Comparison of ENCODE assay signal across 12 cellular contexts in genomic region chr11:2951235-2952110, GRCh38. TPM values are rescaled to one million over a fixed set of nuclear protein-coding genes. Genes with fewer than 3 reads are reported as not detected.
A peak's percentile ranks its signal among the peaks of the same experiment; 100 is the strongest.
DNase-seq lines count a peak whose midpoint lies in the region; ATAC-seq and TF ChIP-seq lines count a peak whose summit lies in the region.
"Had no signal": no experiment of that assay in that cellular context is flagged by ENCODE, and none has a peak within 500 bp of the region (broad histone marks: within the 10 kb centered on the region; RNA-seq: fewer than 3 reads in every experiment).

No MANE protein-coding gene starts in this region.

- H3K4me2 ChIP-seq in hepatocyte = no peak overlapping the region

- peaks cover 0 to 6% (median 6%) of the 10 kb centered on the region in 3 donors for H3K27me3 Mint-ChIP-seq in immature natural killer cell (ENCODE audit: low read depth in 3 of 3)

- H3K4me3 ChIP-seq in AG04450 (ENCODE audit: low read depth, low read length) (no peak overlapping the region), hepatocyte (no peak overlapping the region)
- H3K4me3 ChIP-seq: SJCRH30 had no signal

- H3K9me3 ChIP-seq in AG04450 (ENCODE audit: control insufficient read depth, insufficient read depth, low read length) (no peaks in the 10 kb centered on the region; the same call in 1 of the 2 replicates), hepatocyte (ENCODE audit: low read depth) (no peaks in the 10 kb centered on the region)
- H3K9me3 ChIP-seq: SJCRH30 had no signal

- peaks cover 23 to 37% of the 10 kb centered on the region in 2 donors for H3K4me1 Mint-ChIP-seq in immature natural killer cell

- H3K36me3 ChIP-seq in hepatocyte (replicated peaks; ENCODE audit: insufficient read depth, low read depth) = peaks cover 19% of the 10 kb centered on the region

- H3K9me2 ChIP-seq in hepatocyte (replicated peaks; ENCODE audit: insufficient read depth) = no peaks in the 10 kb centered on the region

- peak overlapping the region; percentile 54 to 76 for H3K27ac Mint-ChIP-seq in activated naive CD4-positive, alpha-beta T cell treated with anti-CD3 and anti-CD28 coated beads, Interleukin-2, amount 50 U/mL, for 72 hours
- peak overlapping the region in 5 of 6 donors; percentile 71 to 89 (median 84) for H3K27ac Mint-ChIP-seq in immature natural killer cell

- TF ChIP-seq CTCF in AG04450 (IDR thresholded peaks at IDR 0.05; ENCODE audit: low read depth, low read length) = no peak
- TF ChIP-seq CTCF in hepatocyte (IDR thresholded peaks at IDR 0.05; ENCODE audit: poor library complexity) = no peak

- 90% methylated on average over 9 of the region's 9 CpGs for WGBS in hepatocyte (ENCODE audit: low lambda C conversion rate, missing lambda C conversion rate)

- peak overlapping the region in 4 of 5 donors; percentile 21 to 67 (median 34) for H3K4me3 Mint-ChIP-seq in immature natural killer cell

- H4K20me1 ChIP-seq in hepatocyte (ENCODE audit: insufficient read depth, poor library complexity, severe bottlenecking) = peaks cover 4% of the 10 kb centered on the region

- peak overlapping the region; percentile 75 for H3K27ac ChIP-seq in AG04450 (ENCODE audit: low read depth, low read length)
- no peak overlapping the region for H3K27ac ChIP-seq in hepatocyte
- H3K27ac ChIP-seq: SJCRH30 had no signal

- H3K27me3 ChIP-seq in AG04450 (ENCODE audit: control insufficient read depth, insufficient read depth, low read length) = no peaks in the 10 kb centered on the region
- H3K27me3 ChIP-seq in hepatocyte = no peaks in the 10 kb centered on the region
- H3K27me3 ChIP-seq: SJCRH30 had no signal

- CTCF ChIA-PET in AG04450 (lab: Charles Lee) = no interaction called here

- H3K9me3 Mint-ChIP-seq in activated naive CD4-positive, alpha-beta T cell treated with anti-CD3 and anti-CD28 coated beads, Interleukin-2, amount 50 U/mL, for 72 hours = no peaks in the 10 kb centered on the region
- no peaks in the 10 kb centered on the region for H3K9me3 Mint-ChIP-seq in immature natural killer cell

- H3K36me3 Mint-ChIP-seq in activated naive CD4-positive, alpha-beta T cell treated with anti-CD3 and anti-CD28 coated beads, Interleukin-2, amount 50 U/mL, for 72 hours = peaks cover 14 to 17% of the 10 kb centered on the region in 2 donors
- peaks cover 24 to 80% (median 32%) of the 10 kb centered on the region in 3 donors for H3K36me3 Mint-ChIP-seq in immature natural killer cell

- ATAC-seq in activated naive CD4-positive, alpha-beta T cell treated with anti-CD3 and anti-CD28 coated beads, Interleukin-2, amount 50 U/mL, for 72 hours = no peak

- DNase-seq in AG04450 (ENCODE audit: low read depth, low spot score) (no peak), HCEC 1CT (peak; percentile 67), immature natural killer cell (peak in 1 of 3 donors; percentile 14), NCI-H187 treated with DMSO at 0.1 percent for 48 hours (lab: John Stamatoyannopoulos, UW) (no peak), hepatocyte (ENCODE audit: low spot score) (no peak), NCI-H1417 treated with DMSO at 0.1 percent for 48 hours (lab: John Stamatoyannopoulos, UW) (no peak)
- no peak for DNase-seq in activated naive CD4-positive, alpha-beta T cell treated with anti-CD3 and anti-CD28 coated beads, Interleukin-2, amount 50 U/mL, for 72 hours (ENCODE audit: low spot score in 2 of 2)
- no peak for DNase-seq in stimulated activated CD4-positive, alpha-beta T cell treated with anti-CD3 and anti-CD28 coated beads, Interleukin-2, amount 100 ng/mL, for 24 hours
- DNase-seq: NCI-H2171; SJCRH30; stimulated activated CD4-positive, alpha-beta T cell treated with anti-CD3 and anti-CD28 coated beads, Interleukin-15, amount 100 ng/mL, for 24 hours had no signal

- H3K4me1 ChIP-seq in hepatocyte (ENCODE audit: insufficient read depth) = no peaks in the 10 kb centered on the region
- H3K4me1 ChIP-seq: SJCRH30 had no signal

- no peak overlapping the region for H2AFZ ChIP-seq in hepatocyte

- peaks cover 7% of the 10 kb centered on the region for H3K79me2 ChIP-seq in hepatocyte

- POLR2A ChIA-PET in AG04450 (lab: Yijun Ruan, JAX) = interaction anchor here (1.0 to 1.1 kb wide), 2 partner anchors 22 to 41 kb away, joined by 3 to 4 read pairs; partner anchors contain the start of genes NAP1L4 and PHLDA2

RNA-seq across cellular contexts. Expression of gene PHLDA2, which starts 22.3 kb away (rescaled TPM):
- polyA plus RNA-seq in AG04450 (2011; rRNA removed) (9.6 and 14.4 TPM in 2 replicates), immature natural killer cell (under 1 TPM in 1 of 3 donors, not detected in 2; 0.27 TPM), hepatocyte (62.4 and 67.4 TPM in 2 replicates)
- 3.2 and 3.6 TPM in 2 replicates for polyA minus RNA-seq in AG04450 (2011; rRNA and poly(A)+ RNA removed)
- total RNA-seq in activated naive CD4-positive, alpha-beta T cell treated with anti-CD3 and anti-CD28 coated beads, Interleukin-2, amount 50 U/mL, for 72 hours = 1 to 10 TPM; 3.6 to 5.9 TPM
- total RNA-seq in hepatocyte = 7.1 and 8.5 TPM in 2 replicates
- total RNA-seq: SJCRH30, temporal lobe had no signal

RNA-seq across cellular contexts. Expression of gene NAP1L4, which starts 40.7 kb away (rescaled TPM):
- polyA plus RNA-seq in AG04450 (2011; rRNA removed) = 88.5 and 107 TPM in 2 replicates
- 49.5 and 56.6 TPM in 2 replicates for polyA minus RNA-seq in AG04450 (2011; rRNA and poly(A)+ RNA removed)
- 100 to 1,000 TPM; 287 to 318 TPM for total RNA-seq in activated naive CD4-positive, alpha-beta T cell treated with anti-CD3 and anti-CD28 coated beads, Interleukin-2, amount 50 U/mL, for 72 hours
- 100 to 1,000 TPM; 131 to 157 (median 139) TPM for polyA plus RNA-seq in immature natural killer cell
- 75.7 and 79.0 TPM in 2 replicates for total RNA-seq in hepatocyte
- polyA plus RNA-seq in hepatocyte = 101 and 118 TPM in 2 replicates
